ENCODE assay signal across 1 cellular context in the genomic region with DNA sequence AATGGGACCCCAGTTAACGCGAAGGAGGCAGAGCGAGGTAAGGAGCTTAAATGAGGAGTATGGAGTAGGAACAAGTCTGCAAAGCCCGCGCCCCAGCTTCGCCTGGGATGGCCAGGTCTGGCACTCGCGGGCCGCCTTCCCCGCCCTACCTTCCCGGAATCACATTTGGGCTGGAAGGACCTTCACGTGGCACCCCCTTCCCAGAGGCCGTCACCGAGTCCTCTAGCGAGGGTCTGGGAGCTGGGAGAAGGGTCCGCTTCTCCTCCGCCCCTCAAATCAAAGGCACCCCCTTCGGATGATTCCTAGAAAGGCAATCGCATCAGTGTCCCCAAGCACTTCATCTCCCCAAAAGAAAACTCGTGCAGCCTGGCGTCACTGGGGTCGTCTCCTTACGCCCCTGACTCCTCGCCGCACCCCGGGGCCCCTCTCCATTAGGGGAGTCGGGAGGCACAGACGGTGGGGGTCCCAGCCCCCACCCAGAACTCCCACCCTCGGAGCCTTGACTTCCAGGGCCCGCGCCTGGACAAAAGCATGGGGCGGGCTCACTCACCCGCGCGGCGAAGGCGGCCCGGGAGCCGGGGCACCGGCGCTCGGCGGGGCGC.
TF ChIP-seq lines count a peak whose summit lies in the region.

No MANE protein-coding gene starts in this region.

TF ChIP-seq in GM12878, 131 proteins besides CTCF, POLR2A, EP300 and RAD21 (continued from another document):
- TF ChIP-seq, protein P1, sequence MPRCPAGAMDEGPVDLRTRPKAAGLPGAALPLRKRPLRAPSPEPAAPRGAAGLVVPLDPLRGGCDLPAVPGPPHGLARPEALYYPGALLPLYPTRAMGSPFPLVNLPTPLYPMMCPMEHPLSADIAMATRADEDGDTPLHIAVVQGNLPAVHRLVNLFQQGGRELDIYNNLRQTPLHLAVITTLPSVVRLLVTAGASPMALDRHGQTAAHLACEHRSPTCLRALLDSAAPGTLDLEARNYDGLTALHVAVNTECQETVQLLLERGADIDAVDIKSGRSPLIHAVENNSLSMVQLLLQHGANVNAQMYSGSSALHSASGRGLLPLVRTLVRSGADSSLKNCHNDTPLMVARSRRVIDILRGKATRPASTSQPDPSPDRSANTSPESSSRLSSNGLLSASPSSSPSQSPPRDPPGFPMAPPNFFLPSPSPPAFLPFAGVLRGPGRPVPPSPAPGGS (IDR thresholded peaks at IDR 0.05; ENCODE audit: borderline replicate concordance, insufficient read depth, low read depth, low read length, poor library complexity, severe bottlenecking), result no peak
